1 cellular context compared by ENCODE assay signal in genomic region chr7:103148131-103148993, GRCh38.
TF ChIP-seq lines count a peak whose summit lies in the region.

No MANE protein-coding gene starts in this region.

TF ChIP-seq in A549, 52 proteins besides CTCF, POLR2A, EP300 and RAD21:
- TF ChIP-seq ATOH8 (CRISPR knock-in tag; IDR thresholded peaks at IDR 0.05; ENCODE audit: low read depth) (no peak), ZC3H11A (IDR thresholded peaks at IDR 0.05) (no peak), BHLHE40 (IDR thresholded peaks at IDR 0.05; ENCODE audit: low read depth, low read length) (no peak), EHMT2 (IDR thresholded peaks at IDR 0.05; ENCODE audit: low read depth) (no peak), TFCP2L1 (CRISPR knock-in tag; IDR thresholded peaks at IDR 0.05) (no peak), PHF8 (IDR thresholded peaks at IDR 0.05; ENCODE audit: borderline replicate concordance, low read depth) (no peak), USF2 (IDR thresholded peaks at IDR 0.05) (no peak), MAFK (IDR thresholded peaks at IDR 0.05; ENCODE audit: partially characterized antibody) (no peak), FOXS1 (CRISPR knock-in tag; IDR thresholded peaks at IDR 0.05) (no peak), ZSCAN20 (CRISPR knock-in tag; IDR thresholded peaks at IDR 0.05) (no peak), HOXB5 (CRISPR knock-in tag; IDR thresholded peaks at IDR 0.05) (no peak)
TF ChIP-seq in A549: peak in this region for 0.
